12 cellular contexts compared by ENCODE assay signal in the genomic region with DNA sequence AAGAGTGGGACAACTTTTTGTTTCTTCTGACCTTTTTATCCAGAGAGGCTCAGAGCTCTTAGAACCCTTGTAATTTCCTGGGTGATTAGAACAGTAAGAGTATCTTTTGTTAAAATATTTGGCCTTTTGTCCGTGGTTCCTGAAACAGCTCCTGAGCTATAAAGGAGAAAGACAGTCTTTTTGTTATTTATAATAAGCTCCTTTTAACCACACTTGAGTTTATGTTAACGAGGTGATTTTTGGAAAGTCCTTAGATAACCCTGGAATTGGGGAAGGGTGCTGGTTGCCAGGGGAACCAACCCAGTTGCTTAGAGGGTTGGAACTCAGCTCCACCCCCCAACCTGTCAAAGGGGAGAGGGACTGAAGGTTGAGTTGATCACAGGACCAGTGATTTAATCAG.
"Had no signal": no experiment of that assay in that cellular context is flagged by ENCODE, and none has a peak within 500 bp of the region (broad histone marks: within the 10 kb centered on the region; RNA-seq: fewer than 3 reads in every experiment).

No MANE protein-coding gene starts in this region.

- H3K4me3 ChIP-seq: cardiac muscle cell, lower lobe of right lung, pancreas, suprapubic skin had no signal

- H3K27ac Mint-ChIP-seq: activated CD4-positive, alpha-beta memory T cell treated with anti-CD3 and anti-CD28 coated beads for 36 hours; activated CD8-positive, alpha-beta memory T cell treated with anti-CD3 and anti-CD28 coated beads, Interleukin-2, amount 10 ng/mL, durations not matched to agents 7 days and 5 days; activated naive CD4-positive, alpha-beta T cell treated with anti-CD3 and anti-CD28 coated beads, Interleukin-2, amount 10 ng/mL, durations not matched to agents 7 days and 5 days; stimulated activated naive CD8-positive, alpha-beta T cell treated with anti-CD3 and anti-CD28 coated beads, Interleukin-15, Interleukin-2, amounts not matched to agents 100 ng/mL and 50 ng/mL, for 24 hours had no signal

- H3K27ac ChIP-seq: cardiac muscle cell, lower lobe of right lung, pancreas, suprapubic skin had no signal

- H3K9me3 ChIP-seq: pancreas had no signal

- H3K36me3 ChIP-seq: pancreas had no signal

- H3K27me3 ChIP-seq: pancreas, suprapubic skin had no signal

- H3K27me3 Mint-ChIP-seq: activated CD4-positive, alpha-beta memory T cell treated with anti-CD3 and anti-CD28 coated beads for 36 hours; activated naive CD4-positive, alpha-beta T cell treated with anti-CD3 and anti-CD28 coated beads, Interleukin-2, amount 10 ng/mL, durations not matched to agents 7 days and 5 days had no signal

- DNase-seq: activated CD4-positive, alpha-beta memory T cell treated with anti-CD3 and anti-CD28 coated beads for 36 hours; activated CD4-positive, CD25-positive, alpha-beta regulatory T cell treated with anti-CD3 and anti-CD28 coated beads, Interleukin-2, amount 50 U/mL, for 72 hours; activated CD8-positive, alpha-beta memory T cell treated with anti-CD3 and anti-CD28 coated beads, Interleukin-2, amount 10 ng/mL, durations not matched to agents 7 days and 5 days; activated naive CD4-positive, alpha-beta T cell treated with anti-CD3 and anti-CD28 coated beads, Interleukin-2, amount 10 ng/mL, durations not matched to agents 7 days and 5 days; activated T-cell treated with anti-CD3 and anti-CD28 coated beads, Interleukin-2, amount 50 U/mL, for 1 hour; left colon; lower lobe of right lung; pancreas; trophoblast cell had no signal

- H3K4me3 Mint-ChIP-seq: activated CD4-positive, alpha-beta memory T cell treated with anti-CD3 and anti-CD28 coated beads for 36 hours; activated CD8-positive, alpha-beta memory T cell treated with anti-CD3 and anti-CD28 coated beads, Interleukin-2, amount 10 ng/mL, durations not matched to agents 7 days and 5 days; activated naive CD4-positive, alpha-beta T cell treated with anti-CD3 and anti-CD28 coated beads, Interleukin-2, amount 10 ng/mL, durations not matched to agents 7 days and 5 days; stimulated activated naive CD8-positive, alpha-beta T cell treated with anti-CD3 and anti-CD28 coated beads, Interleukin-15, Interleukin-2, amounts not matched to agents 100 ng/mL and 50 ng/mL, for 24 hours had no signal
